11 cellular contexts compared by ENCODE assay signal in the genomic region with DNA sequence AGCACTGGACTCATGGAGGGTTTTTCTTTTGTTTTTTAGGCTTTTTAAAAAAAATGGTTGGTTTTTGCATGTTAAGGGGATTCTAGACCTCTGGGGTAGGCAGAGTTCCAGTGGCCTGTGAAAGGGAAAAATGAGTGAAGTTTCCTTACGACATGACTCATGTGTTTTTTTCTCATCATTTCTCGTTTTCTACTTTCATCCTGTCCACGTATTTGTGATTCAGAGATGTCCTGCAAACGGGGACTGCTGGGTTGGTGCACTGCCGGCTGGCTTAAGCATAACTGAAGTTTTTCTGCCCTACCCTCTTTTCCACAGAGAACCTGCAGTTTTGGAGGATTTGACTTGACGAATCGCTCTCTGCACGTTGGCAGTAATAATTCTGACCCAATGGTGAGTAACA.
DNase-seq lines count a peak whose midpoint lies in the region; ATAC-seq lines count a peak whose summit lies in the region.
"Had no signal": no experiment of that assay in that cellular context is flagged by ENCODE, and none has a peak within 500 bp of the region (broad histone marks: within the 10 kb centered on the region; RNA-seq: fewer than 3 reads in every experiment).

No MANE protein-coding gene starts in this region.

- H3K27ac Mint-ChIP-seq in stimulated activated naive CD8-positive, alpha-beta T cell treated with anti-CD3 and anti-CD28 coated beads, Interleukin-15, amount 100 ng/mL, for 72 hours, result no peak overlapping the region

- no peaks in the 10 kb centered on the region for H3K9me3 Mint-ChIP-seq in stimulated activated naive CD8-positive, alpha-beta T cell treated with anti-CD3 and anti-CD28 coated beads, Interleukin-15, amount 100 ng/mL, for 72 hours

- peak; percentile 53 for ATAC-seq in stimulated activated naive CD8-positive, alpha-beta T cell treated with anti-CD3 and anti-CD28 coated beads, Interleukin-15, Interleukin-2, amounts not matched to agents 100 U/mL and 50 U/mL, for 24 hours
- ATAC-seq in stimulated activated naive CD8-positive, alpha-beta T cell treated with anti-CD3 and anti-CD28 coated beads, Interleukin-15, amount 100 ng/mL, for 72 hours, result no peak
- ATAC-seq in HG02884 (IDR thresholded peaks at IDR 0.05; ENCODE audit: unreplicated experiment) (no peak), GM21381 (IDR thresholded peaks at IDR 0.05; ENCODE audit: unreplicated experiment) (no peak)

- no peak for DNase-seq in stimulated activated naive CD8-positive, alpha-beta T cell treated with anti-CD3 and anti-CD28 coated beads, Interleukin-15, Interleukin-2, amounts not matched to agents 100 U/mL and 50 U/mL, for 24 hours
- no peak for DNase-seq in stimulated activated naive CD8-positive, alpha-beta T cell treated with anti-CD3 and anti-CD28 coated beads, Interleukin-15, amount 100 ng/mL, for 72 hours
- DNase-seq in astrocyte of the hippocampus (ENCODE audit: low read depth, low spot score) (peak; percentile 80), lung microvascular endothelial cell (ENCODE audit: low read depth in 2 of 2) (peak; percentile 78 to 88), DMS114 treated with DMSO at 0.1 percent for 48 hours (lab: John Stamatoyannopoulos, UW; ENCODE audit: unreplicated experiment) (no peak), NCI-H446 (lab: John Stamatoyannopoulos, UW) (no peak)
- DNase-seq: adrenal gland, DMS153, NCI-H187 treated with DMSO at 0.1 percent for 48 hours had no signal

- no peaks in the 10 kb centered on the region for H3K27me3 Mint-ChIP-seq in stimulated activated naive CD8-positive, alpha-beta T cell treated with anti-CD3 and anti-CD28 coated beads, Interleukin-15, amount 100 ng/mL, for 72 hours

- no peak overlapping the region for H3K4me3 Mint-ChIP-seq in stimulated activated naive CD8-positive, alpha-beta T cell treated with anti-CD3 and anti-CD28 coated beads, Interleukin-15, amount 100 ng/mL, for 72 hours

- H3K4me1 Mint-ChIP-seq in stimulated activated naive CD8-positive, alpha-beta T cell treated with anti-CD3 and anti-CD28 coated beads, Interleukin-15, amount 100 ng/mL, for 72 hours, result no peaks in the 10 kb centered on the region

Comparison
In these comparisons a context has a peak if more than half of its experiments do, and no peak if none do; other contexts are left out.
1. DNase-seq: peak in astrocyte of the hippocampus (single experiment) and lung microvascular endothelial cell (2 of 2); none in stimulated activated naive CD8-positive, alpha-beta T cell treated with anti-CD3 and anti-CD28 coated beads, Interleukin-15, Interleukin-2, amounts not matched to agents 100 U/mL and 50 U/mL, for 24 hours (single experiment), stimulated activated naive CD8-positive, alpha-beta T cell treated with anti-CD3 and anti-CD28 coated beads, Interleukin-15, amount 100 ng/mL, for 72 hours (0 of 2), DMS114 treated with DMSO at 0.1 percent for 48 hours (single experiment) and NCI-H446 (0 of 2).